Comparison of ENCODE assay signal across 13 cellular contexts in genomic region chr1:155133799-155134281, GRCh38. TPM values are rescaled to one million over a fixed set of nuclear protein-coding genes. Genes with fewer than 3 reads are reported as not detected.
DNase-seq lines count a peak whose midpoint lies in the region; ATAC-seq and TF ChIP-seq lines count a peak whose summit lies in the region.
"Had no signal": no experiment of that assay in that cellular context is flagged by ENCODE, and none has a peak within 500 bp of the region (broad histone marks: within the 10 kb centered on the region; RNA-seq: fewer than 3 reads in every experiment).

No MANE protein-coding gene starts in this region.

- H3K4me3 Mint-ChIP-seq in CD4-positive, alpha-beta T cell, result peak overlapping the region; percentile 95

- H3K4me3 ChIP-seq in skin epidermis, result peak overlapping the region in 1 of 7 experiments; percentile 16

- CTCF ChIA-PET in CD4-positive, alpha-beta T cell (lab: Charles Lee), result interaction anchor here (1.3 to 2.0 kb wide), 2 partner anchors 39 to 42 kb away, joined by 7 read pairs; partner anchors contain the start of gene KRTCAP2

- H3K27me3 Mint-ChIP-seq in CD4-positive, alpha-beta T cell, result peaks cover 12% of the 10 kb centered on the region
- H3K27me3 Mint-ChIP-seq: stimulated activated naive CD8-positive, alpha-beta T cell treated with anti-CD3 and anti-CD28 coated beads, Interleukin-15, Interleukin-2, amounts not matched to agents 100 ng/mL and 50 ng/mL, for 24 hours had no signal

- intact Hi-C loops in CD4-positive, alpha-beta T cell (cut with DNase I, micrococcal nuclease), result no loop called here
- intact Hi-C loops in sciatic nerve (cut with DNase I), result no loop called here

- peaks cover 58% of the 10 kb centered on the region for H3K4me1 Mint-ChIP-seq in CD4-positive, alpha-beta T cell (ENCODE audit: low read depth)

- POLR2A ChIA-PET in CD4-positive, alpha-beta T cell (lab: Charles Lee), result no interaction called here

- no peak overlapping the region for H3K27ac ChIP-seq in CD4-positive, alpha-beta T cell (ENCODE audit: low read depth, low read length)
- H3K27ac ChIP-seq in VCaP (peak overlapping the region; percentile 100), skin epidermis (peak overlapping the region in 13 of 21 experiments; percentile 92 to 98 (median 97))

- H3K36me3 Mint-ChIP-seq in CD4-positive, alpha-beta T cell (ENCODE audit: low read depth), result peaks cover 39% of the 10 kb centered on the region

- no peaks in the 10 kb centered on the region for H3K27me3 ChIP-seq in CD4-positive, alpha-beta T cell (ENCODE audit: control insufficient read depth, insufficient read depth, low read length)
- H3K27me3 ChIP-seq: adrenal gland had no signal

- no peak for ATAC-seq in CD4-positive, alpha-beta T cell (ENCODE audit: poor library complexity)
- ATAC-seq in left lobe of liver (peak; percentile 44), sciatic nerve (no peak)

- no peaks in the 10 kb centered on the region for H3K9me3 ChIP-seq in CD4-positive, alpha-beta T cell (ENCODE audit: control insufficient read depth, low read length)
- H3K9me3 ChIP-seq: adrenal gland had no signal

- H3K27ac Mint-ChIP-seq in CD4-positive, alpha-beta T cell, result peak overlapping the region; percentile 60

- no peaks in the 10 kb centered on the region for H3K9me3 Mint-ChIP-seq in CD4-positive, alpha-beta T cell
- H3K9me3 Mint-ChIP-seq: stimulated activated naive CD8-positive, alpha-beta T cell treated with anti-CD3 and anti-CD28 coated beads, Interleukin-15, Interleukin-2, amounts not matched to agents 100 ng/mL and 50 ng/mL, for 24 hours had no signal

- no peak for DNase-seq in CD4-positive, alpha-beta T cell
- DNase-seq in left lobe of liver (ENCODE audit: low spot score), result peak; percentile 84
- no peak for DNase-seq in ureter (ENCODE audit: low spot score)
- no peak for DNase-seq in COLO829 (ENCODE audit: low spot score)
- DNase-seq in sciatic nerve (ENCODE audit: low spot score), result no peak
- DNase-seq in AG08395 (ENCODE audit: low spot score), result no peak
- DNase-seq: NCI-H2081 treated with DMSO at 0.1 percent for 48 hours, occipital lobe had no signal

- TF ChIP-seq CTCF in CD4-positive, alpha-beta T cell (IDR thresholded peaks at IDR 0.05), result no peak
- no peak for TF ChIP-seq CTCF in VCaP (conservative IDR thresholded peaks at IDR 0.05)

RNA-seq across cellular contexts. Expression of gene SLC50A1, which starts 1.8 kb away (rescaled TPM):
- total RNA-seq in CD4-positive, alpha-beta T cell, result 10 to 100 TPM; 10.2 to 12.5 TPM
- total RNA-seq in left lobe of liver, result 22.4 TPM
- total RNA-seq in ureter, result 63.4 TPM
- 20.8 TPM for total RNA-seq in sciatic nerve

RNA-seq across cellular contexts. Expression of gene EFNA1, which starts 6.2 kb away (rescaled TPM):
- 1 to 10 TPM; 4.2 to 5.9 TPM for total RNA-seq in CD4-positive, alpha-beta T cell
- total RNA-seq in left lobe of liver, result 85.1 TPM
- total RNA-seq in ureter, result 111 TPM
- 49.0 TPM for total RNA-seq in sciatic nerve
- total RNA-seq: T-helper 2 cell treated with Interferon-gamma antibody and Interleukin-4, amounts not matched to agents 100 ng/mL and 5 ng/mL, for 36 hours had no signal

RNA-seq across cellular contexts. Expression of gene DPM3, which starts 6.5 kb away (rescaled TPM):
- total RNA-seq in CD4-positive, alpha-beta T cell, result 10 to 100 TPM; 17.6 to 20.5 TPM
- total RNA-seq in left lobe of liver (76.8 TPM), ureter (75.4 TPM), sciatic nerve (75.3 TPM)

RNA-seq across cellular contexts. Expression of gene KRTCAP2, which starts 39.3 kb away (rescaled TPM):
- 10 to 100 TPM; 77.8 TPM for total RNA-seq in CD4-positive, alpha-beta T cell
- total RNA-seq in left lobe of liver (75.6 TPM), ureter (293 TPM), sciatic nerve (162 TPM)

RNA-seq across cellular contexts. Expression of gene TRIM46, which starts 39.8 kb away (rescaled TPM):
- total RNA-seq in CD4-positive, alpha-beta T cell, result 1 to 10 TPM; 2.9 to 3.0 TPM
- 0.23 TPM for total RNA-seq in left lobe of liver
- total RNA-seq in ureter, result 1.6 TPM
- total RNA-seq in sciatic nerve, result 4.8 TPM
